ENCODE assay signal across 17 cellular contexts in the genomic region with DNA sequence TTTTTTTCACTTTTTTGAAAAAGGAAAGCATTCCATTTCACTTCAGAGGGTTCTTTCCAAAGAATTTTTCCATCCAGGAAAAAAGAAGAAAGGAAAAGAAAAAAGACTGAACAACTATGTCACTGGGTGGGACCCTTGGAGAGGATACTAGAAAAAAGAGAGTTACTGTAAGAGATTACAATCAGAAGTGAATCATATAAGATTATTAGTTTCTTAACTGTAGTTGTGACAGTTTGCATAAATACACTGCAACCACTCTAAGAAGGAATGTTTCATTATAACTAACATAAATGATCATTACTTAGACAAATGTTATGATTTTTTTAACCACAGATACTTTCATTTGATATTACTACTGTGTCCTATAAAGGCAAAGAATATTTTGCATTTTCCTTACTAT.
DNase-seq lines count a peak whose midpoint lies in the region; ATAC-seq, FAIRE-seq and TF ChIP-seq lines count a peak whose summit lies in the region.
"Had no signal": no experiment of that assay in that cellular context is flagged by ENCODE, and none has a peak within 500 bp of the region (broad histone marks: within the 10 kb centered on the region; RNA-seq: fewer than 3 reads in every experiment).

No MANE protein-coding gene starts in this region.

- intact Hi-C loops in endothelial cell of umbilical vein (cut with micrococcal nuclease), result loop anchor here (10.0 kb wide), 1 partner anchor 238 kb away; no protein-coding TSS in a partner anchor

- POLR2A ChIA-PET in endothelial cell of umbilical vein (lab: Charles Lee), result no interaction called here

- no peaks in the 10 kb centered on the region for H3K36me3 ChIP-seq in endothelial cell of umbilical vein (ENCODE audit: control insufficient read depth in 2 of 2, extremely low read depth in 1 of 2, insufficient read depth in 2 of 2, low read length in 2 of 2)

- FAIRE-seq in endothelial cell of umbilical vein (lab: Jason Lieb, UNC), result no peak
- FAIRE-seq: A549 had no signal

- TF ChIP-seq POLR2A in endothelial cell of umbilical vein (IDR thresholded peaks at IDR 0.05; ENCODE audit: low read depth, low read length), result no peak

- BruUV-seq in endothelial cell of umbilical vein (replicated peaks; lab: Mats Ljungman, UMichigan), result no TSS peak

- DNase-seq in activated naive CD4-positive, alpha-beta T cell treated with Interleukin-2 at 50 U/mL for 16 hours, result no peak
- DNase-seq in endothelial cell of umbilical vein (ENCODE audit: low read depth, low spot score), result no peak
- DNase-seq in COLO668 (lab: John Stamatoyannopoulos, UW; ENCODE audit: unreplicated experiment), result no peak
- DNase-seq in substantia nigra (lab: John Stamatoyannopoulos, UW), result no peak
- DNase-seq: CD4-positive, alpha-beta memory T cell; H7; NCI-H1105 treated with DMSO at 0.1 percent for 48 hours; NCI-H1694; NCI-H510A treated with DMSO at 0.1 percent for 48 hours; NCI-H774; SHP77 treated with DMSO at 0.1 percent for 48 hours had no signal

- no peaks in the 10 kb centered on the region for H3K9me3 ChIP-seq in endothelial cell of umbilical vein (replicated peaks; ENCODE audit: control insufficient read depth, insufficient read depth, low read length)
- H3K9me3 ChIP-seq: A549 had no signal

- H3K4me1 ChIP-seq in endothelial cell of umbilical vein (ENCODE audit: control insufficient read depth, extremely low read depth, insufficient read depth, low read length), result no peaks in the 10 kb centered on the region

- H3K9me1 ChIP-seq in endothelial cell of umbilical vein (replicated peaks; ENCODE audit: control insufficient read depth, extremely low read depth, insufficient read depth, low read length), result no peaks in the 10 kb centered on the region

- no peaks in the 10 kb centered on the region for H4K20me1 ChIP-seq in endothelial cell of umbilical vein (replicated peaks; ENCODE audit: control insufficient read depth, extremely low read depth, insufficient read depth, low read length)

- no peak overlapping the region for H3K4me3 ChIP-seq in endothelial cell of umbilical vein (replicated peaks in 1 of 3; ENCODE audit: insufficient read depth in 1 of 3, low read depth in 1 of 3, low read length in 3 of 3)
- H3K4me3 ChIP-seq: A549, BLaER1 had no signal

- peaks cover 10% of the 10 kb centered on the region for H3K36me3 Mint-ChIP-seq in activated naive CD4-positive, alpha-beta T cell treated with anti-CD3 and anti-CD28 coated beads, Interleukin-2, amount 50 U/mL, for 24 hours

- no peak for TF ChIP-seq CTCF in endothelial cell of umbilical vein (IDR thresholded peaks at IDR 0.05; ENCODE audit: extremely low read depth in 1 of 2, insufficient read depth in 1 of 2, low read depth in 1 of 2, low read length in 2 of 2)

- H3K9ac ChIP-seq in endothelial cell of umbilical vein (replicated peaks; ENCODE audit: extremely low read depth, insufficient read depth, low read length), result no peak overlapping the region
- H3K9ac ChIP-seq: BLaER1 had no signal

- H3K79me2 ChIP-seq in endothelial cell of umbilical vein (ENCODE audit: control insufficient read depth, insufficient read depth, low read length), result peaks cover 40% of the 10 kb centered on the region

- no peak overlapping the region for H3K4me3 Mint-ChIP-seq in activated naive CD4-positive, alpha-beta T cell treated with anti-CD3 and anti-CD28 coated beads, Interleukin-2, amount 50 U/mL, for 24 hours
- H3K4me3 Mint-ChIP-seq: CD4-positive, alpha-beta memory T cell had no signal

- H3K27me3 Mint-ChIP-seq in activated naive CD4-positive, alpha-beta T cell treated with anti-CD3 and anti-CD28 coated beads, Interleukin-2, amount 50 U/mL, for 24 hours, result no peaks in the 10 kb centered on the region
- H3K27me3 Mint-ChIP-seq: CD4-positive, alpha-beta memory T cell had no signal

- dilution Hi-C loops in endothelial cell of umbilical vein (cut with MboI; ENCODE audit: extremely low pct_ligation_motif_present, low sequenced_read_pairs), result no loop called here

- H3K9me3 Mint-ChIP-seq in activated naive CD4-positive, alpha-beta T cell treated with anti-CD3 and anti-CD28 coated beads, Interleukin-2, amount 50 U/mL, for 24 hours, result no peaks in the 10 kb centered on the region

- no peak overlapping the region for H3K27ac ChIP-seq in endothelial cell of umbilical vein (ENCODE audit: insufficient read depth, low read depth, low read length)
- H3K27ac ChIP-seq in substantia nigra (ENCODE audit: low read depth, low read length, poor library complexity, severe bottlenecking), result no peak overlapping the region
- H3K27ac ChIP-seq: A549, BLaER1 had no signal

- H3K27me3 ChIP-seq in endothelial cell of umbilical vein (ENCODE audit: control insufficient read depth in 2 of 2, insufficient read depth in 2 of 2, low read length in 2 of 2), result no peaks in the 10 kb centered on the region
- H3K27me3 ChIP-seq: BLaER1 had no signal

- peaks cover 89% of the 10 kb centered on the region for H3K4me1 Mint-ChIP-seq in activated naive CD4-positive, alpha-beta T cell treated with anti-CD3 and anti-CD28 coated beads, Interleukin-2, amount 50 U/mL, for 24 hours

- H3K4me2 ChIP-seq in endothelial cell of umbilical vein (ENCODE audit: insufficient read depth, low read length), result no peak overlapping the region
- H3K4me2 ChIP-seq: A549, BLaER1 had no signal

- CTCF ChIA-PET in endothelial cell of umbilical vein (lab: Charles Lee), result no interaction called here

- H3K27ac Mint-ChIP-seq in activated naive CD4-positive, alpha-beta T cell treated with anti-CD3 and anti-CD28 coated beads, Interleukin-2, amount 50 U/mL, for 24 hours, result peak overlapping the region; percentile 42

- H2AFZ ChIP-seq in endothelial cell of umbilical vein (ENCODE audit: low read depth, low read length), result no peak overlapping the region

- ATAC-seq in SK-N-SH treated with all-trans-retinoic acid at 6 μM for 48 hours (no peak), HG03045 (IDR thresholded peaks at IDR 0.05; ENCODE audit: unreplicated experiment) (no peak), HG02938 (IDR thresholded peaks at IDR 0.05; ENCODE audit: unreplicated experiment) (no peak)
- ATAC-seq: A549 had no signal

TF ChIP-seq in SK-N-SH treated with all-trans-retinoic acid at 6 μM for 48 hours, 23 proteins besides CTCF, POLR2A, EP300 and RAD21 (continues in another document):
- TF ChIP-seq ZNF565 (CRISPR knock-in tag; conservative IDR thresholded peaks at IDR 0.05; ENCODE audit: low read depth) (no peak), ARNTL (CRISPR knock-in tag; IDR thresholded peaks at IDR 0.05; ENCODE audit: borderline replicate concordance, low read depth) (no peak), CSRNP3 (CRISPR knock-in tag; IDR thresholded peaks at IDR 0.05) (no peak)

TF ChIP-seq in endothelial cell of umbilical vein, 7 proteins besides CTCF, POLR2A, EP300 and RAD21:
- no peak for TF ChIP-seq EZH2 (IDR thresholded peaks at IDR 0.05; ENCODE audit: borderline replicate concordance, low read depth, low read length, severe bottlenecking)
- no peak for TF ChIP-seq POLR2AphosphoS5 (IDR thresholded peaks at IDR 0.05; ENCODE audit: insufficient read depth, low read depth, low read length)
- no peak for TF ChIP-seq FOS (IDR thresholded peaks at IDR 0.05; ENCODE audit: borderline replicate concordance, insufficient read depth, low read length)
- no peak for TF ChIP-seq MYC (IDR thresholded peaks at IDR 0.05; ENCODE audit: low read depth, low read length)
- TF ChIP-seq JUN (IDR thresholded peaks at IDR 0.05; ENCODE audit: borderline replicate concordance, insufficient read depth, insufficient read length, low read depth), result no peak
- TF ChIP-seq MAX (IDR thresholded peaks at IDR 0.05; ENCODE audit: insufficient read depth, insufficient read length), result no peak
- peak; percentile 19 for TF ChIP-seq GATA2 (IDR thresholded peaks at IDR 0.05; ENCODE audit: insufficient read depth, insufficient read length, low read depth, low read length)
